Comparison of ENCODE assay signal across 1 cellular context in the genomic region with DNA sequence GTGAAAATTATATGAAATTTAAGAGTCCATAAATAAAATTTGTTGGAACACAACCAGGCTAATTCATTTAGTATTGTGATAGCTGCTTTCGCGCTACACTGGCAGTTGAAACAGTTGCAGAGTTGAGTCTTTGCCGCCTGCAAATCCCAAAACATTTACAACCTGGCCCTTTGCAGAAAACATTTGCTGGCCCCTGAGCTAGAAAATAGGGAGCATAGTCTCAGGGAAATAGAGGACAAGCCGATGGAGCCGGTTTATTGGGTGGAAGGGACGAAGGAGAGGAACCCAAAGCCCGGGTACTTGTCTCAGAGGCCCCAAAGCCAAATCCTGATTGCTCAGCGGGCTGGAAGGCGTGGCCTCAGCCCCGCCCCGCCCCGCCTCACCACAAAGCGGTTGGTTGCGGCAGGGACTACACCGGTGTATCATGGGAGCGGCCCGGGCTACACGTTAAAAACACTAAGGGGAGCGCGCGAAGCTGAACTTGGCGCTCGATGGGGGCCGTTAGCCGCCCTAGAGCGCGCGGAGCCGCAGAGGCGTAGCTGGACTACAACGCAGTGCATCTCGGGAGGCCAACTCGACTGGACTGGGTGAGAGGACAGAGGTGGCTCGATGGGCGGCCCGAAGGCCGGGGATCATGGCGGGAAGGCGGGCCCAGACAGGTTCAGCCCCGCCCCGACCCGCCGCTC.
TF ChIP-seq lines count a peak whose summit lies in the region.

No MANE protein-coding gene starts in this region.

TF ChIP-seq in neural cell, 6 proteins besides CTCF, POLR2A, EP300 and RAD21 (continued from another document):
- TF ChIP-seq MXI1 (conservative IDR thresholded peaks at IDR 0.05; ENCODE audit: poor library complexity, severe bottlenecking): no peak
- TF ChIP-seq, protein P1, sequence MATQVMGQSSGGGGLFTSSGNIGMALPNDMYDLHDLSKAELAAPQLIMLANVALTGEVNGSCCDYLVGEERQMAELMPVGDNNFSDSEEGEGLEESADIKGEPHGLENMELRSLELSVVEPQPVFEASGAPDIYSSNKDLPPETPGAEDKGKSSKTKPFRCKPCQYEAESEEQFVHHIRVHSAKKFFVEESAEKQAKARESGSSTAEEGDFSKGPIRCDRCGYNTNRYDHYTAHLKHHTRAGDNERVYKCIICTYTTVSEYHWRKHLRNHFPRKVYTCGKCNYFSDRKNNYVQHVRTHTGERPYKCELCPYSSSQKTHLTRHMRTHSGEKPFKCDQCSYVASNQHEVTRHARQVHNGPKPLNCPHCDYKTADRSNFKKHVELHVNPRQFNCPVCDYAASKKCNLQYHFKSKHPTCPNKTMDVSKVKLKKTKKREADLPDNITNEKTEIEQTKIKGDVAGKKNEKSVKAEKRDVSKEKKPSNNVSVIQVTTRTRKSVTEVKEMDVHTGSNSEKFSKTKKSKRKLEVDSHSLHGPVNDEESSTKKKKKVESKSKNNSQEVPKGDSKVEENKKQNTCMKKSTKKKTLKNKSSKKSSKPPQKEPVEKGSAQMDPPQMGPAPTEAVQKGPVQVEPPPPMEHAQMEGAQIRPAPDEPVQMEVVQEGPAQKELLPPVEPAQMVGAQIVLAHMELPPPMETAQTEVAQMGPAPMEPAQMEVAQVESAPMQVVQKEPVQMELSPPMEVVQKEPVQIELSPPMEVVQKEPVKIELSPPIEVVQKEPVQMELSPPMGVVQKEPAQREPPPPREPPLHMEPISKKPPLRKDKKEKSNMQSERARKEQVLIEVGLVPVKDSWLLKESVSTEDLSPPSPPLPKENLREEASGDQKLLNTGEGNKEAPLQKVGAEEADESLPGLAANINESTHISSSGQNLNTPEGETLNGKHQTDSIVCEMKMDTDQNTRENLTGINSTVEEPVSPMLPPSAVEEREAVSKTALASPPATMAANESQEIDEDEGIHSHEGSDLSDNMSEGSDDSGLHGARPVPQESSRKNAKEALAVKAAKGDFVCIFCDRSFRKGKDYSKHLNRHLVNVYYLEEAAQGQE (IDR thresholded peaks at IDR 0.05; ENCODE audit: borderline replicate concordance): peak; percentile 62
